Comparison of ENCODE assay signal across 28 cellular contexts in genomic region chr1:29602203-29602602, GRCh38.
"Had no signal": no experiment of that assay in that cellular context is flagged by ENCODE, and none has a peak within 500 bp of the region (broad histone marks: within the 10 kb centered on the region; RNA-seq: fewer than 3 reads in every experiment).

No MANE protein-coding gene starts in this region.

- H2AFZ ChIP-seq: parathyroid adenoma had no signal

- H3K9ac ChIP-seq: parathyroid adenoma had no signal

- H3K4me1 Mint-ChIP-seq: immature natural killer cell; memory B cell; natural killer cell; stimulated activated memory B cell treated with anti-CD40 and anti-IgM and Interleukin-4, amounts not matched to agents 10 μg/mL and 1 μg/mL and 100 μg/mL, for 72 hours had no signal

- H3K27ac Mint-ChIP-seq: effector memory CD8-positive, alpha-beta T cell; immature natural killer cell; memory B cell; natural killer cell; stimulated activated memory B cell treated with anti-CD40 and anti-IgM and Interleukin-4, amounts not matched to agents 10 μg/mL and 1 μg/mL and 100 μg/mL, for 72 hours had no signal

- H3K27me3 Mint-ChIP-seq: stimulated activated memory B cell treated with anti-CD40 and anti-IgM and Interleukin-4, amounts not matched to agents 10 μg/mL and 1 μg/mL and 100 μg/mL, for 72 hours had no signal

- H3K27ac ChIP-seq: gastroesophageal sphincter, heart left ventricle, lower lobe of right lung, neutrophil, parathyroid adenoma, prostate gland, sigmoid colon, spleen, thoracic aorta, tibial nerve, upper lobe of left lung had no signal

- H3K79me2 ChIP-seq: parathyroid adenoma had no signal

- H3K4me3 ChIP-seq: gastroesophageal sphincter, heart left ventricle, lower lobe of right lung, prostate gland, sigmoid colon, spleen, thoracic aorta, tibial nerve, upper lobe of left lung had no signal

- DNase-seq: central memory CD4-positive, alpha-beta T cell; dermis blood vessel endothelial cell; effector memory CD8-positive, alpha-beta T cell; foreskin fibroblast; heart left ventricle; hypothalamus; immature natural killer cell; left ventricle myocardium superior; lower lobe of right lung; natural killer cell; right cardiac atrium; sigmoid colon; spleen; stimulated activated CD4-positive, alpha-beta T cell treated with anti-CD3 and anti-CD28 coated beads, Interleukin-4, amount 100 ng/mL, for 4 hours; stimulated activated naive CD8-positive, alpha-beta T cell treated with anti-CD3 and anti-CD28 coated beads, Interleukin-15, Interleukin-2, amounts not matched to agents 100 U/mL and 50 U/mL, for 24 hours; substantia nigra; upper lobe of left lung had no signal

- FAIRE-seq: colon, keratinocyte, urothelium cell line had no signal

- H3K36me3 Mint-ChIP-seq: immature natural killer cell; memory B cell; natural killer cell; stimulated activated memory B cell treated with anti-CD40 and anti-IgM and Interleukin-4, amounts not matched to agents 10 μg/mL and 1 μg/mL and 100 μg/mL, for 72 hours had no signal

- H3K9me3 Mint-ChIP-seq: effector memory CD8-positive, alpha-beta T cell; immature natural killer cell; memory B cell; natural killer cell had no signal

- H3K27me3 ChIP-seq: neutrophil, tibial nerve, upper lobe of left lung had no signal

- H3K36me3 ChIP-seq: gastroesophageal sphincter, heart left ventricle, lower lobe of right lung, neutrophil, prostate gland, sigmoid colon, spleen, thoracic aorta, tibial nerve, upper lobe of left lung had no signal

- ATAC-seq: effector memory CD8-positive, alpha-beta T cell; gastroesophageal sphincter; heart left ventricle; left ventricle myocardium superior; lower lobe of right lung; natural killer cell; right cardiac atrium; stimulated activated memory B cell treated with anti-CD40 and anti-IgM and Interleukin-4, amounts not matched to agents 10 μg/mL and 1 μg/mL and 100 μg/mL, for 72 hours; stimulated activated naive CD8-positive, alpha-beta T cell treated with anti-CD3 and anti-CD28 coated beads, Interleukin-15, Interleukin-2, amounts not matched to agents 100 U/mL and 50 U/mL, for 24 hours had no signal

- H3K4me3 Mint-ChIP-seq: effector memory CD8-positive, alpha-beta T cell; immature natural killer cell; memory B cell; natural killer cell; stimulated activated memory B cell treated with anti-CD40 and anti-IgM and Interleukin-4, amounts not matched to agents 10 μg/mL and 1 μg/mL and 100 μg/mL, for 72 hours had no signal

- H3K9me3 ChIP-seq: gastroesophageal sphincter, lower lobe of right lung, neutrophil, prostate gland, sigmoid colon, thoracic aorta, tibial nerve, upper lobe of left lung had no signal

- H3K4me1 ChIP-seq: gastroesophageal sphincter, heart left ventricle, lower lobe of right lung, parathyroid adenoma, prostate gland, sigmoid colon, spleen, tibial nerve, upper lobe of left lung had no signal
